In genomic region chr4:127997534-127998388, GRCh38 we compare ENCODE assay signal across 9 cellular contexts. TPM values are rescaled to one million over a fixed set of nuclear protein-coding genes. Genes with fewer than 3 reads are reported as not detected.
A peak's percentile ranks its signal among the peaks of the same experiment; 100 is the strongest.
DNase-seq lines count a peak whose midpoint lies in the region; ATAC-seq, FAIRE-seq and TF ChIP-seq lines count a peak whose summit lies in the region.
"Had no signal": no experiment of that assay in that cellular context is flagged by ENCODE, and none has a peak within 500 bp of the region (broad histone marks: within the 10 kb centered on the region; RNA-seq: fewer than 3 reads in every experiment).

No MANE protein-coding gene starts in this region.

- H3K4me3 ChIP-seq in adrenal gland (no peak overlapping the region), stomach (no peak overlapping the region), suprapubic skin (no peak overlapping the region)
- H3K4me3 ChIP-seq: BLaER1 had no signal

- 82 to 89% (median 86%) methylated on average over 8 of the region's 8 CpGs for WGBS in adrenal gland, 4 donors
- WGBS in stomach, 5 donors, result 87 to 90% (median 89%) methylated on average over 8 of the region's 8 CpGs
- 88% methylated on average over 8 of the region's 8 CpGs for WGBS in suprapubic skin

- intact Hi-C loops in adrenal gland (cut with DNase I) (no loop called here), stomach (cut with DNase I; ENCODE audit: low total_unique reads) (no loop called here)

- TF ChIP-seq POLR2A in H54 (IDR thresholded peaks at IDR 0.05; ENCODE audit: low read depth, low read length) (no peak), adrenal gland (IDR thresholded peaks at IDR 0.05) (no peak), stomach (IDR thresholded peaks at IDR 0.05) (no peak), suprapubic skin (IDR thresholded peaks at IDR 0.05) (no peak)

- no peaks in the 10 kb centered on the region for H3K36me3 ChIP-seq in adrenal gland (replicated peaks in 1 of 2)
- H3K36me3 ChIP-seq in stomach, result peaks cover 0 to 53% (median 32%) of the 10 kb centered on the region in 4 donors
- peaks cover 17% of the 10 kb centered on the region for H3K36me3 ChIP-seq in suprapubic skin

- no peak for TF ChIP-seq EP300 in stomach (IDR thresholded peaks at IDR 0.05)
- TF ChIP-seq EP300 in suprapubic skin (IDR thresholded peaks at IDR 0.05), result no peak

- FAIRE-seq in H54 (lab: Jason Lieb, UNC), result peak; percentile 87

- peak in 5 of 6 experiments; percentile 9 to 33 (median 19) for TF ChIP-seq CTCF in adrenal gland (IDR thresholded peaks at IDR 0.05)
- TF ChIP-seq CTCF in omental fat pad (IDR thresholded peaks at IDR 0.05), result no peak
- TF ChIP-seq CTCF in stomach (IDR thresholded peaks at IDR 0.05), result no peak
- no peak for TF ChIP-seq CTCF in suprapubic skin (IDR thresholded peaks at IDR 0.05)

- H3K4me1 ChIP-seq in adrenal gland (replicated peaks in 1 of 2) (no peaks in the 10 kb centered on the region), stomach (peaks cover 0 to 4% (median 0%) of the 10 kb centered on the region in 4 donors), suprapubic skin (no peaks in the 10 kb centered on the region)
- H3K4me1 ChIP-seq: BLaER1 had no signal

- H3K9me3 ChIP-seq in adrenal gland (replicated peaks in 1 of 3) (no peaks in the 10 kb centered on the region), stomach (peaks cover 0 to 23% (median 14%) of the 10 kb centered on the region in 4 donors), suprapubic skin (peaks cover 13% of the 10 kb centered on the region)

- peak; percentile 54 for ATAC-seq in omental fat pad (ENCODE audit: low FRiP score)

- DNase-seq in activated CD4-positive, alpha-beta T cell treated with anti-CD3 and anti-CD28 coated beads for 48 hours, result peak; percentile 47
- DNase-seq in activated CD4-positive, alpha-beta T cell treated with anti-CD3 and anti-CD28 coated beads, Interleukin-2, amount 50 U/mL, for 1 hour, result no peak
- peak; percentile 22 for DNase-seq in H54 (ENCODE audit: insufficient read length, low spot score)
- peak; percentile 76 for DNase-seq in M059J (ENCODE audit: low read depth)
- peak in 3 of 7 donors; percentile 21 to 35 (median 32) for DNase-seq in adrenal gland
- no peak for DNase-seq in omental fat pad (ENCODE audit: low spot score)
- DNase-seq in stomach, result no peak
- no peak for DNase-seq in suprapubic skin (ENCODE audit: low spot score in 2 of 2)

- H3K27me3 ChIP-seq in adrenal gland (no peaks in the 10 kb centered on the region), stomach (no peaks in the 10 kb centered on the region), suprapubic skin (no peaks in the 10 kb centered on the region)
- H3K27me3 ChIP-seq: BLaER1 had no signal

- H3K27ac ChIP-seq in adrenal gland (no peak overlapping the region), stomach (no peak overlapping the region), suprapubic skin (no peak overlapping the region)
- H3K27ac ChIP-seq: BLaER1 had no signal

RNA-seq across cellular contexts. Expression of gene ABHD18, which starts 32.6 kb away (rescaled TPM):
- total RNA-seq in M059J (2014; rRNA removed; shearing (Covaris generic)), result 5.3 and 9.9 TPM in 2 replicates
- 10 to 100 TPM in 3 of 8 donors, 1 to 10 TPM in 5; 4.7 to 25.6 (median 9.4) TPM for total RNA-seq in adrenal gland
- 10 to 100 TPM in 1 of 3 donors, 1 to 10 TPM in 2; 5.1 to 11.2 (median 5.1) TPM for polyA plus RNA-seq in adrenal gland
- 10 to 100 TPM in 2 of 4 donors, 1 to 10 TPM in 2; 6.9 to 14.7 (median 10.3) TPM for total RNA-seq in omental fat pad
- 10 to 100 TPM in 4 of 5 donors, 1 to 10 TPM in 1; 9.6 to 27.2 (median 13.4) TPM for total RNA-seq in stomach
- 1 to 10 TPM; 3.1 to 5.7 (median 3.4) TPM for polyA plus RNA-seq in stomach
- total RNA-seq in suprapubic skin, result 10 to 100 TPM in 2 of 4 donors, 1 to 10 TPM in 2; 5.5 to 17.8 (median 10.3) TPM

RNA-seq across cellular contexts. Expression of gene MFSD8, which starts 32.8 kb away (rescaled TPM):
- 8.0 and 10.1 TPM in 2 replicates for total RNA-seq in M059J (2014; rRNA removed; shearing (Covaris generic))
- total RNA-seq in adrenal gland (10 to 100 TPM in 7 of 8 donors, 1 to 10 TPM in 1; 2.6 to 74.6 (median 18.0) TPM), omental fat pad (10 to 100 TPM; 11.5 to 32.5 (median 18.3) TPM), stomach (10 to 100 TPM in 3 of 5 donors, 1 to 10 TPM in 2; 1.8 to 65.9 (median 21.0) TPM), suprapubic skin (10 to 100 TPM; 22.2 to 63.1 (median 26.8) TPM)
- polyA plus RNA-seq in adrenal gland (10 to 100 TPM; 19.8 to 26.1 (median 22.7) TPM), stomach (10 to 100 TPM in 1 of 3 donors, 1 to 10 TPM in 2; 4.0 to 15.8 (median 4.0) TPM)

Comparison
In these comparisons a context has a peak if more than half of its experiments do, and no peak if none do; other contexts are left out.
1. DNase-seq: peak in activated CD4-positive, alpha-beta T cell treated with anti-CD3 and anti-CD28 coated beads for 48 hours (single experiment), H54 (single experiment) and M059J (single experiment); none in activated CD4-positive, alpha-beta T cell treated with anti-CD3 and anti-CD28 coated beads, Interleukin-2, amount 50 U/mL, for 1 hour (single experiment), omental fat pad (single experiment), stomach (single experiment) and suprapubic skin (0 of 2).
2. CTCF ChIP-seq: peak in adrenal gland (5 of 6); none in omental fat pad (0 of 3), stomach (0 of 7) and suprapubic skin (0 of 2).